8 cellular contexts compared by ENCODE assay signal in the genomic region with DNA sequence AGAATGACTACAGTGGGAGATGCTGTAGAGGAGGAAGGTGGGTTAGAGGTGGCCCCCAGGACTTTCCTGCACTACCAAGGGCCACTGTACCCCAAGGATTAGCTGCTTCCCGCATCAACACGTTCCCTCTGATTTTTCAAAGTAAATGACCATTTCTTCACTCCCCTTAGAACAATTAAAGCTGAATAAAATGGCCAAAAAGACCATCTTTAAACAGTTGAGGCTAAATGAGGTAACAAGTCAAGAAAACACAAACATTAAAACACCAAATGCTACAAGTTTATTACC. TPM values are rescaled to one million over a fixed set of nuclear protein-coding genes. Genes with fewer than 3 reads are reported as not detected.
A peak's percentile ranks its signal among the peaks of the same experiment; 100 is the strongest.
DNase-seq lines count a peak whose midpoint lies in the region; ATAC-seq and TF ChIP-seq lines count a peak whose summit lies in the region.

No MANE protein-coding gene starts in this region.

- H3K27me3 Mint-ChIP-seq in activated T-cell treated with anti-CD3 and anti-CD28 coated beads, Interleukin-2, amount 50 U/mL, for 4 hours (ENCODE audit: low read depth), result no peaks in the 10 kb centered on the region

- no peak for ATAC-seq in activated T-cell treated with anti-CD3 and anti-CD28 coated beads, Interleukin-2, amount 50 U/mL, for 4 hours
- no peak for ATAC-seq in GM21390 (IDR thresholded peaks at IDR 0.05; ENCODE audit: unreplicated experiment)

- no peak for TF ChIP-seq RAD21 in liver (IDR thresholded peaks at IDR 0.05)

- peak overlapping the region in 1 of 2 donors; percentile 82 for H3K9ac ChIP-seq in liver (ENCODE audit: low read depth in 1 of 2, low read length in 2 of 2)

- no peaks in the 10 kb centered on the region for H3K9me3 Mint-ChIP-seq in activated T-cell treated with anti-CD3 and anti-CD28 coated beads, Interleukin-2, amount 50 U/mL, for 4 hours

- H3K27ac ChIP-seq in ascending aorta (peak overlapping the region; percentile 100), liver (ENCODE audit: low read depth in 1 of 2, low read length in 2 of 2) (peak overlapping the region; percentile 100), tibial artery (peak overlapping the region; percentile 100)

- H3K4me1 ChIP-seq in ascending aorta, result peaks cover 0 to 4% of the 10 kb centered on the region in 2 donors
- H3K4me1 ChIP-seq in liver (ENCODE audit: control insufficient read depth in 4 of 4, insufficient read depth in 4 of 4, low read length in 3 of 4), result peaks cover 3 to 13% (median 11%) of the 10 kb centered on the region in 4 donors
- peaks cover 0 to 20% (median 2%) of the 10 kb centered on the region in 4 donors for H3K4me1 ChIP-seq in tibial artery

- peak overlapping the region; percentile 95 for H3K4me3 Mint-ChIP-seq in activated T-cell treated with anti-CD3 and anti-CD28 coated beads, Interleukin-2, amount 50 U/mL, for 4 hours

- WGBS in liver, result 20% methylated on average over 2 of the region's 2 CpGs

- no peak for TF ChIP-seq CTCF in ascending aorta (IDR thresholded peaks at IDR 0.05)
- no peak for TF ChIP-seq CTCF in liver (IDR thresholded peaks at IDR 0.05; ENCODE audit: low read depth, low read length, missing input control)
- TF ChIP-seq CTCF in tibial artery (IDR thresholded peaks at IDR 0.05), result no peak

- H3K9me3 ChIP-seq in ascending aorta (no peaks in the 10 kb centered on the region), liver (ENCODE audit: control insufficient read depth in 4 of 4, low read length in 3 of 4) (no peaks in the 10 kb centered on the region), tibial artery (no peaks in the 10 kb centered on the region)

- intact Hi-C loops in ascending aorta (cut with DNase I), result loop anchor here (5.0 kb wide), 2 partner anchors 1161 to 1964 kb away; a partner anchor contains a TSS
- intact Hi-C loops in tibial artery (cut with DNase I; ENCODE audit: low total_unique reads), result loop anchor here (5.0 kb wide), 1 partner anchor 124 kb away; no protein-coding TSS in a partner anchor

- peak overlapping the region; percentile 95 to 99 for H3K4me3 ChIP-seq in ascending aorta
- H3K4me3 ChIP-seq in liver (ENCODE audit: low read depth in 1 of 3, low read length in 3 of 3), result peak overlapping the region; percentile 28 to 95 (median 75)
- H3K4me3 ChIP-seq in tibial artery, result peak overlapping the region; percentile 91 to 96

- DNase-seq in activated T-cell treated with anti-CD3 and anti-CD28 coated beads, Interleukin-2, amount 50 U/mL, for 4 hours, result no peak
- no peak for DNase-seq in activated T-cell treated with anti-CD3 and anti-CD28 coated beads, Interleukin-2, amount 50 U/mL, for 1 hour
- DNase-seq in ascending aorta (ENCODE audit: low spot score in 2 of 2) (no peak), tibial artery (no peak), NCI-H524 (lab: John Stamatoyannopoulos, UW) (no peak)
- no peak for DNase-seq in stimulated activated CD4-positive, alpha-beta T cell treated with anti-CD3 and anti-CD28 coated beads, Interleukin-4, amount 100 ng/mL, for 1 hour

- H3K36me3 Mint-ChIP-seq in activated T-cell treated with anti-CD3 and anti-CD28 coated beads, Interleukin-2, amount 50 U/mL, for 4 hours (ENCODE audit: insufficient read depth), result peaks cover 10% of the 10 kb centered on the region

- H3K36me3 ChIP-seq in ascending aorta, result peaks cover 0 to 1% of the 10 kb centered on the region in 2 donors
- peaks cover 0 to under 1% (median 0%) of the 10 kb centered on the region in 4 donors for H3K36me3 ChIP-seq in liver (ENCODE audit: control insufficient read depth in 4 of 4, insufficient read depth in 3 of 4, low read depth in 1 of 4, low read length in 3 of 4)
- H3K36me3 ChIP-seq in tibial artery, result peaks cover 0 to 1% (median 0%) of the 10 kb centered on the region in 3 donors

- H3K4me1 Mint-ChIP-seq in activated T-cell treated with anti-CD3 and anti-CD28 coated beads, Interleukin-2, amount 50 U/mL, for 4 hours (ENCODE audit: low read depth), result peaks cover 66% of the 10 kb centered on the region

- no peaks in the 10 kb centered on the region for H3K27me3 ChIP-seq in ascending aorta
- no peaks in the 10 kb centered on the region for H3K27me3 ChIP-seq in liver (ENCODE audit: control insufficient read depth in 4 of 4, insufficient read depth in 4 of 4, low read length in 3 of 4)
- H3K27me3 ChIP-seq in tibial artery, result no peaks in the 10 kb centered on the region

TF ChIP-seq in liver, 16 proteins besides CTCF, POLR2A, EP300 and RAD21:
- TF ChIP-seq, protein P1, sequence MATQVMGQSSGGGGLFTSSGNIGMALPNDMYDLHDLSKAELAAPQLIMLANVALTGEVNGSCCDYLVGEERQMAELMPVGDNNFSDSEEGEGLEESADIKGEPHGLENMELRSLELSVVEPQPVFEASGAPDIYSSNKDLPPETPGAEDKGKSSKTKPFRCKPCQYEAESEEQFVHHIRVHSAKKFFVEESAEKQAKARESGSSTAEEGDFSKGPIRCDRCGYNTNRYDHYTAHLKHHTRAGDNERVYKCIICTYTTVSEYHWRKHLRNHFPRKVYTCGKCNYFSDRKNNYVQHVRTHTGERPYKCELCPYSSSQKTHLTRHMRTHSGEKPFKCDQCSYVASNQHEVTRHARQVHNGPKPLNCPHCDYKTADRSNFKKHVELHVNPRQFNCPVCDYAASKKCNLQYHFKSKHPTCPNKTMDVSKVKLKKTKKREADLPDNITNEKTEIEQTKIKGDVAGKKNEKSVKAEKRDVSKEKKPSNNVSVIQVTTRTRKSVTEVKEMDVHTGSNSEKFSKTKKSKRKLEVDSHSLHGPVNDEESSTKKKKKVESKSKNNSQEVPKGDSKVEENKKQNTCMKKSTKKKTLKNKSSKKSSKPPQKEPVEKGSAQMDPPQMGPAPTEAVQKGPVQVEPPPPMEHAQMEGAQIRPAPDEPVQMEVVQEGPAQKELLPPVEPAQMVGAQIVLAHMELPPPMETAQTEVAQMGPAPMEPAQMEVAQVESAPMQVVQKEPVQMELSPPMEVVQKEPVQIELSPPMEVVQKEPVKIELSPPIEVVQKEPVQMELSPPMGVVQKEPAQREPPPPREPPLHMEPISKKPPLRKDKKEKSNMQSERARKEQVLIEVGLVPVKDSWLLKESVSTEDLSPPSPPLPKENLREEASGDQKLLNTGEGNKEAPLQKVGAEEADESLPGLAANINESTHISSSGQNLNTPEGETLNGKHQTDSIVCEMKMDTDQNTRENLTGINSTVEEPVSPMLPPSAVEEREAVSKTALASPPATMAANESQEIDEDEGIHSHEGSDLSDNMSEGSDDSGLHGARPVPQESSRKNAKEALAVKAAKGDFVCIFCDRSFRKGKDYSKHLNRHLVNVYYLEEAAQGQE (IDR thresholded peaks at IDR 0.05), result peak; percentile 1
- TF ChIP-seq FOXA2 (IDR thresholded peaks at IDR 0.05), result no peak
TF ChIP-seq in liver: peak in this region for 1.

RNA-seq across cellular contexts. Expression of a gene that starts 0.7 kb away (rescaled TPM):
- 10 to 100 TPM; 61.9 to 79.2 (median 75.1) TPM for total RNA-seq in activated T-cell treated with anti-CD3 and anti-CD28 coated beads, Interleukin-2, amount 50 U/mL, for 4 hours
- total RNA-seq in ascending aorta (41.3 TPM), liver (10 to 100 TPM; 51.1 to 74.3 TPM)
- polyA plus RNA-seq in liver, result 10 to 100 TPM; 19.2 to 20.6 TPM
